Comparison of ENCODE assay signal across 15 cellular contexts in genomic region chr12:120684523-120684932, GRCh38. TPM values are rescaled to one million over a fixed set of nuclear protein-coding genes. Genes with fewer than 3 reads are reported as not detected.
DNase-seq lines count a peak whose midpoint lies in the region; ATAC-seq, FAIRE-seq and TF ChIP-seq lines count a peak whose summit lies in the region.
"Had no signal": no experiment of that assay in that cellular context is flagged by ENCODE, and none has a peak within 500 bp of the region (broad histone marks: within the 10 kb centered on the region; RNA-seq: fewer than 3 reads in every experiment).

No MANE protein-coding gene starts in this region.

- H3K36me3 Mint-ChIP-seq in CD4-positive, CD25-positive, alpha-beta regulatory T cell = no peaks in the 10 kb centered on the region
- no peaks in the 10 kb centered on the region for H3K36me3 Mint-ChIP-seq in activated CD8-positive, alpha-beta T cell treated with anti-CD3 and anti-CD28 coated beads, Interleukin-2, amount 10 ng/mL, durations not matched to agents 7 days and 5 days (ENCODE audit: low read depth)

- no peak overlapping the region for H3K27ac ChIP-seq in CD4-positive, CD25-positive, alpha-beta regulatory T cell (ENCODE audit: insufficient read depth, low read length, poor library complexity, severe bottlenecking)
- H3K27ac ChIP-seq in keratinocyte (ENCODE audit: control insufficient read depth, insufficient read depth, low read length) = peak overlapping the region; percentile 7
- no peak overlapping the region for H3K27ac ChIP-seq in ovary
- H3K27ac ChIP-seq: sigmoid colon had no signal

- peaks cover 26% of the 10 kb centered on the region for H3K79me2 ChIP-seq in keratinocyte (ENCODE audit: control insufficient read depth, insufficient read depth, low read length)

- CTCF ChIA-PET in activated CD8-positive, alpha-beta T cell treated with anti-CD3 and anti-CD28 coated beads, Interleukin-2, amount 10 ng/mL, durations not matched to agents 7 days and 5 days (lab: Charles Lee) = interaction anchor here (0.8 to 1.2 kb wide), 2 partner anchors 36 to 287 kb away, joined by 3 to 4 read pairs; no protein-coding TSS in a partner anchor

- intact Hi-C loops in ovary (cut with DNase I) = no loop called here

- dilution Hi-C loops in keratinocyte (cut with MboI; ENCODE audit: extremely low pct_ligation_motif_present, low sequenced_read_pairs) = no loop called here

- no peak for ATAC-seq in CD4-positive, CD25-positive, alpha-beta regulatory T cell (ENCODE audit: low read depth in 2 of 2)
- ATAC-seq in GM21737 (IDR thresholded peaks at IDR 0.05; ENCODE audit: unreplicated experiment) (peak; percentile 4), HG03135 (IDR thresholded peaks at IDR 0.05; ENCODE audit: unreplicated experiment) (no peak)
- ATAC-seq in activated CD8-positive, alpha-beta T cell treated with anti-CD3 and anti-CD28 coated beads, Interleukin-2, amount 10 ng/mL, durations not matched to agents 7 days and 5 days = no peak

- H3K4me1 ChIP-seq in CD4-positive, CD25-positive, alpha-beta regulatory T cell (ENCODE audit: control insufficient read depth, insufficient read depth, low read length, poor library complexity, severe bottlenecking) = peaks cover 25% of the 10 kb centered on the region
- H3K4me1 ChIP-seq in keratinocyte (ENCODE audit: control insufficient read depth, extremely low read depth, insufficient read depth, low read length) = peaks cover 18% of the 10 kb centered on the region
- H3K4me1 ChIP-seq in ovary (ENCODE audit: insufficient read depth) = peaks cover 7% of the 10 kb centered on the region

- peak overlapping the region in 1 of 4 donors; percentile 73 for H3K4me3 Mint-ChIP-seq in CD4-positive, CD25-positive, alpha-beta regulatory T cell
- H3K4me3 Mint-ChIP-seq in activated CD8-positive, alpha-beta T cell treated with anti-CD3 and anti-CD28 coated beads, Interleukin-2, amount 10 ng/mL, durations not matched to agents 7 days and 5 days = no peak overlapping the region

- H2AFZ ChIP-seq in keratinocyte (ENCODE audit: control insufficient read depth, low read length) = no peak overlapping the region

- TF ChIP-seq CTCF in keratinocyte (optimal IDR thresholded peaks at IDR 0.05 in 1 of 3, IDR thresholded peaks at IDR 0.05 in 1 of 3, conservative IDR thresholded peaks at IDR 0.05 in 1 of 3; ENCODE audit: extremely low read depth in 1 of 3, insufficient read depth in 2 of 3, low read length in 3 of 3) (no peak), ovary (IDR thresholded peaks at IDR 0.05) (no peak)

- peaks cover 5% of the 10 kb centered on the region for H4K20me1 ChIP-seq in keratinocyte (ENCODE audit: control insufficient read depth, extremely low read depth, insufficient read depth, low read length)

- H3K27ac Mint-ChIP-seq in CD4-positive, CD25-positive, alpha-beta regulatory T cell = peak overlapping the region in 2 of 3 donors; percentile 20 to 35
- H3K27ac Mint-ChIP-seq in activated CD8-positive, alpha-beta T cell treated with anti-CD3 and anti-CD28 coated beads, Interleukin-2, amount 10 ng/mL, durations not matched to agents 7 days and 5 days = no peak overlapping the region

- peaks cover 7% of the 10 kb centered on the region for H3K27me3 Mint-ChIP-seq in CD4-positive, CD25-positive, alpha-beta regulatory T cell
- H3K27me3 Mint-ChIP-seq in activated CD8-positive, alpha-beta T cell treated with anti-CD3 and anti-CD28 coated beads, Interleukin-2, amount 10 ng/mL, durations not matched to agents 7 days and 5 days (ENCODE audit: low read depth) = no peaks in the 10 kb centered on the region

- H3K9ac ChIP-seq in keratinocyte (ENCODE audit: control insufficient read depth, extremely low read depth, insufficient read depth, low read length) = no peak overlapping the region

- H3K4me2 ChIP-seq in keratinocyte (ENCODE audit: control insufficient read depth, extremely low read depth, insufficient read depth, low read depth, low read length) = no peak overlapping the region

- peak; percentile 32 for FAIRE-seq in keratinocyte (lab: Jason Lieb, UNC)
- FAIRE-seq: kidney had no signal

- no peak overlapping the region for H3K4me3 ChIP-seq in CD4-positive, CD25-positive, alpha-beta regulatory T cell (ENCODE audit: low read depth, low read length)
- H3K4me3 ChIP-seq in keratinocyte (ENCODE audit: control insufficient read depth in 2 of 3, extremely low read depth in 1 of 3, insufficient read depth in 2 of 3, low read depth in 1 of 3, low read length in 3 of 3) = no peak overlapping the region
- H3K4me3 ChIP-seq in ovary = no peak overlapping the region
- H3K4me3 ChIP-seq: sigmoid colon had no signal

- no peak for TF ChIP-seq EP300 in ovary (IDR thresholded peaks at IDR 0.05)

- no peaks in the 10 kb centered on the region for H3K36me3 ChIP-seq in CD4-positive, CD25-positive, alpha-beta regulatory T cell (ENCODE audit: control insufficient read depth, insufficient read depth, low read length)
- H3K36me3 ChIP-seq in keratinocyte (ENCODE audit: control insufficient read depth in 2 of 2, extremely low read depth in 1 of 2, insufficient read depth in 2 of 2, low read length in 2 of 2) (no peaks in the 10 kb centered on the region), ovary (no peaks in the 10 kb centered on the region)
- H3K36me3 ChIP-seq: sigmoid colon had no signal

- no peak for TF ChIP-seq POLR2A in ovary (IDR thresholded peaks at IDR 0.05)

- H3K4me1 Mint-ChIP-seq in CD4-positive, CD25-positive, alpha-beta regulatory T cell = peaks cover 4 to 26% (median 21%) of the 10 kb centered on the region in 4 donors
- peaks cover 42% of the 10 kb centered on the region for H3K4me1 Mint-ChIP-seq in activated CD8-positive, alpha-beta T cell treated with anti-CD3 and anti-CD28 coated beads, Interleukin-2, amount 10 ng/mL, durations not matched to agents 7 days and 5 days (ENCODE audit: low read depth)

- DNase-seq in CD4-positive, CD25-positive, alpha-beta regulatory T cell = peak in 1 of 3 donors; percentile 21
- DNase-seq in SIG-M5 treated with dmso at 0.1 percent for 504 hours (lab: John Stamatoyannopoulos, UW; ENCODE audit: unreplicated experiment) = peak; percentile 85
- DNase-seq in keratinocyte (ENCODE audit: low read depth, low spot score) = peak; percentile 21
- DNase-seq in activated CD8-positive, alpha-beta T cell treated with anti-CD3 and anti-CD28 coated beads, Interleukin-2, amount 10 ng/mL, durations not matched to agents 7 days and 5 days = no peak
- no peak for DNase-seq in ovary
- no peak for DNase-seq in DMS79 (lab: John Stamatoyannopoulos, UW)
- DNase-seq: activated CD8-positive, alpha-beta memory T cell treated with anti-CD3 and anti-CD28 coated beads for 24 hours; DND-41; kidney; NCI-H526 treated with DMSO at 0.1 percent for 48 hours; sigmoid colon; substantia nigra had no signal

- H3K9me3 Mint-ChIP-seq in CD4-positive, CD25-positive, alpha-beta regulatory T cell = no peaks in the 10 kb centered on the region
- no peaks in the 10 kb centered on the region for H3K9me3 Mint-ChIP-seq in activated CD8-positive, alpha-beta T cell treated with anti-CD3 and anti-CD28 coated beads, Interleukin-2, amount 10 ng/mL, durations not matched to agents 7 days and 5 days (ENCODE audit: insufficient read depth)

- POLR2A ChIA-PET in activated CD8-positive, alpha-beta T cell treated with anti-CD3 and anti-CD28 coated beads, Interleukin-2, amount 10 ng/mL, durations not matched to agents 7 days and 5 days (lab: Charles Lee) = no interaction called here

- WGBS in ovary, 3 donors = 58 to 72% (median 63%) methylated on average over 8 of the region's 8 CpGs

- no peaks in the 10 kb centered on the region for H3K9me3 ChIP-seq in CD4-positive, CD25-positive, alpha-beta regulatory T cell (ENCODE audit: control insufficient read depth in 2 of 2, low read length in 2 of 2)
- H3K9me3 ChIP-seq in keratinocyte (ENCODE audit: control insufficient read depth, low read depth, low read length) (no peaks in the 10 kb centered on the region), ovary (no peaks in the 10 kb centered on the region)
- H3K9me3 ChIP-seq: sigmoid colon had no signal

- H3K9me1 ChIP-seq in keratinocyte (ENCODE audit: control insufficient read depth, extremely low read depth, insufficient read depth, low read length) = no peaks in the 10 kb centered on the region

- no peaks in the 10 kb centered on the region for H3K27me3 ChIP-seq in CD4-positive, CD25-positive, alpha-beta regulatory T cell (ENCODE audit: control insufficient read depth, insufficient read depth, low read length)
- H3K27me3 ChIP-seq in keratinocyte (ENCODE audit: control insufficient read depth, extremely low read depth, insufficient read depth, low read length) (no peaks in the 10 kb centered on the region), ovary (no peaks in the 10 kb centered on the region)
- H3K27me3 ChIP-seq: sigmoid colon had no signal

RNA-seq across cellular contexts. Expression of gene MLEC, which starts 2.4 kb away (rescaled TPM):
- 28.2 TPM for total RNA-seq in CD4-positive, CD25-positive, alpha-beta regulatory T cell
- polyA plus RNA-seq in CD4-positive, CD25-positive, alpha-beta regulatory T cell = 10 to 100 TPM; 41.0 to 61.4 (median 44.7) TPM
- 38.8 to 65.2 TPM (median 46.7 TPM) in 3 replicates for polyA plus RNA-seq in keratinocyte
- 34.8 TPM for polyA plus RNA-seq in keratinocyte (2011; ENCODE audit: low read depth)
- 41.7 and 42.4 TPM in 2 replicates for polyA plus RNA-seq in keratinocyte (2011; cell fraction: cytosol; rRNA removed)
- polyA plus RNA-seq in keratinocyte (2011; cell fraction: nucleus; rRNA removed) = 53.4 and 59.7 TPM in 2 replicates
- polyA plus RNA-seq in keratinocyte (2012; ENCODE audit: low replicate concordance) = 32.2 and 71.1 TPM in 2 replicates
- 52.8 to 79.7 TPM (median 56.2 TPM) in 3 replicates for polyA minus RNA-seq in keratinocyte
- 41.1 TPM for polyA minus RNA-seq in keratinocyte (2011; cell fraction: cytosol; rRNA and poly(A)+ RNA removed)
- 37.7 and 86.7 TPM in 2 replicates for polyA minus RNA-seq in keratinocyte (2011; cell fraction: nucleus; rRNA and poly(A)+ RNA removed)
- total RNA-seq in activated CD8-positive, alpha-beta T cell treated with anti-CD3 and anti-CD28 coated beads, Interleukin-2, amount 10 ng/mL, durations not matched to agents 7 days and 5 days = 100 to 1,000 TPM in 1 of 2 experiments, 10 to 100 TPM in 1; 95.0 to 102 TPM
- 100 to 1,000 TPM in 4 of 7 donors, 10 to 100 TPM in 3; 29.2 to 134 (median 101) TPM for total RNA-seq in ovary
- polyA plus RNA-seq in ovary = 100 to 1,000 TPM in 1 of 2 donors, 10 to 100 TPM in 1; 31.2 to 169 TPM

RNA-seq across cellular contexts. Expression of gene UNC119B, which starts 25.7 kb away (rescaled TPM):
- 10.9 TPM for total RNA-seq in CD4-positive, CD25-positive, alpha-beta regulatory T cell
- 1 to 10 TPM; 6.6 to 9.4 (median 8.0) TPM for polyA plus RNA-seq in CD4-positive, CD25-positive, alpha-beta regulatory T cell
- polyA plus RNA-seq in keratinocyte (22.0 to 22.8 TPM (median 22.1 TPM) in 3 replicates), ovary (10 to 100 TPM; 25.4 to 44.3 TPM)
- 6.2 TPM for polyA plus RNA-seq in keratinocyte (2011; ENCODE audit: low read depth)
- polyA plus RNA-seq in keratinocyte (2011; cell fraction: cytosol; rRNA removed) = 20.2 and 26.4 TPM in 2 replicates
- 25.0 and 27.4 TPM in 2 replicates for polyA plus RNA-seq in keratinocyte (2011; cell fraction: nucleus; rRNA removed)
- polyA plus RNA-seq in keratinocyte (2012; ENCODE audit: low replicate concordance) = 15.8 and 16.9 TPM in 2 replicates
- 13.0 to 23.7 TPM (median 21.0 TPM) in 3 replicates for polyA minus RNA-seq in keratinocyte
- 20.3 TPM for polyA minus RNA-seq in keratinocyte (2011; cell fraction: cytosol; rRNA and poly(A)+ RNA removed)
- polyA minus RNA-seq in keratinocyte (2011; cell fraction: nucleus; rRNA and poly(A)+ RNA removed) = 11.0 and 16.7 TPM in 2 replicates
- total RNA-seq in activated CD8-positive, alpha-beta T cell treated with anti-CD3 and anti-CD28 coated beads, Interleukin-2, amount 10 ng/mL, durations not matched to agents 7 days and 5 days = 10 to 100 TPM; 18.5 to 18.9 TPM
- 10 to 100 TPM; 18.4 to 54.4 (median 46.2) TPM for total RNA-seq in ovary

RNA-seq across cellular contexts. Expression of gene ACADS, which starts 41.1 kb away (rescaled TPM):
- total RNA-seq in CD4-positive, CD25-positive, alpha-beta regulatory T cell = 10.9 TPM
- 10 to 100 TPM; 26.6 to 29.8 (median 27.4) TPM for polyA plus RNA-seq in CD4-positive, CD25-positive, alpha-beta regulatory T cell
- polyA plus RNA-seq in keratinocyte = 2.2 to 3.8 TPM (median 2.8 TPM) in 3 replicates
- 0.80 TPM for polyA plus RNA-seq in keratinocyte (2011; ENCODE audit: low read depth)
- 1.3 and 3.4 TPM in 2 replicates for polyA plus RNA-seq in keratinocyte (2011; cell fraction: cytosol; rRNA removed)
- polyA plus RNA-seq in keratinocyte (2011; cell fraction: nucleus; rRNA removed) = 2.4 and 3.5 TPM in 2 replicates
- 3.0 and 4.6 TPM in 2 replicates for polyA plus RNA-seq in keratinocyte (2012; ENCODE audit: low replicate concordance)
- 1.1 to 3.0 TPM (median 1.3 TPM) in 3 replicates for polyA minus RNA-seq in keratinocyte
- polyA minus RNA-seq in keratinocyte (2011; cell fraction: cytosol; rRNA and poly(A)+ RNA removed) = 4.2 TPM
- polyA minus RNA-seq in keratinocyte (2011; cell fraction: nucleus; rRNA and poly(A)+ RNA removed) = 2.3 and 2.4 TPM in 2 replicates
- 10 to 100 TPM; 18.6 to 19.1 TPM for total RNA-seq in activated CD8-positive, alpha-beta T cell treated with anti-CD3 and anti-CD28 coated beads, Interleukin-2, amount 10 ng/mL, durations not matched to agents 7 days and 5 days
- 10 to 100 TPM in 6 of 7 donors, 1 to 10 TPM in 1; 8.0 to 17.5 (median 13.9) TPM for total RNA-seq in ovary
- 10 to 100 TPM in 1 of 2 donors, 1 to 10 TPM in 1; 1.0 to 15.0 TPM for polyA plus RNA-seq in ovary

RNA-seq across cellular contexts. Expression of gene CABP1, which starts 44.1 kb away (rescaled TPM):
- total RNA-seq in CD4-positive, CD25-positive, alpha-beta regulatory T cell = not detected
- not detected for polyA plus RNA-seq in CD4-positive, CD25-positive, alpha-beta regulatory T cell
- 0.04 TPM in 2 of 3 replicates, not detected in the other for polyA plus RNA-seq in keratinocyte
- polyA plus RNA-seq in keratinocyte (2011; ENCODE audit: low read depth) = not detected
- not detected in 2 replicates for polyA plus RNA-seq in keratinocyte (2011; cell fraction: cytosol; rRNA removed)
- polyA plus RNA-seq in keratinocyte (2011; cell fraction: nucleus; rRNA removed) = 0.08 and 0.16 TPM in 2 replicates
- polyA plus RNA-seq in keratinocyte (2012; ENCODE audit: low replicate concordance) = not detected in 2 replicates
- not detected in 3 replicates for polyA minus RNA-seq in keratinocyte
- not detected for polyA minus RNA-seq in keratinocyte (2011; cell fraction: cytosol; rRNA and poly(A)+ RNA removed)
- not detected in 2 replicates for polyA minus RNA-seq in keratinocyte (2011; cell fraction: nucleus; rRNA and poly(A)+ RNA removed)
- total RNA-seq in activated CD8-positive, alpha-beta T cell treated with anti-CD3 and anti-CD28 coated beads, Interleukin-2, amount 10 ng/mL, durations not matched to agents 7 days and 5 days = under 1 TPM in 1 of 2 experiments, not detected in 1; 0.34 TPM
- 1 to 10 TPM in 2 of 7 donors, under 1 TPM in 4, not detected in 1; 0.33 to 1.5 (median 0.79) TPM for total RNA-seq in ovary
- polyA plus RNA-seq in ovary = 1 to 10 TPM in 1 of 2 donors, under 1 TPM in 1; 0.74 to 2.6 TPM
- total RNA-seq: dermis microvascular lymphatic vessel endothelial cell had no signal

Comparison
In these comparisons a context has a peak if more than half of its experiments do, and no peak if none do; other contexts are left out.
1. DNase-seq: peak in SIG-M5 treated with dmso at 0.1 percent for 504 hours (single experiment) and keratinocyte (single experiment); none in activated CD8-positive, alpha-beta T cell treated with anti-CD3 and anti-CD28 coated beads, Interleukin-2, amount 10 ng/mL, durations not matched to agents 7 days and 5 days (single experiment), ovary (0 of 5) and DMS79 (single experiment).